11 cellular contexts compared by ENCODE assay signal in the genomic region with DNA sequence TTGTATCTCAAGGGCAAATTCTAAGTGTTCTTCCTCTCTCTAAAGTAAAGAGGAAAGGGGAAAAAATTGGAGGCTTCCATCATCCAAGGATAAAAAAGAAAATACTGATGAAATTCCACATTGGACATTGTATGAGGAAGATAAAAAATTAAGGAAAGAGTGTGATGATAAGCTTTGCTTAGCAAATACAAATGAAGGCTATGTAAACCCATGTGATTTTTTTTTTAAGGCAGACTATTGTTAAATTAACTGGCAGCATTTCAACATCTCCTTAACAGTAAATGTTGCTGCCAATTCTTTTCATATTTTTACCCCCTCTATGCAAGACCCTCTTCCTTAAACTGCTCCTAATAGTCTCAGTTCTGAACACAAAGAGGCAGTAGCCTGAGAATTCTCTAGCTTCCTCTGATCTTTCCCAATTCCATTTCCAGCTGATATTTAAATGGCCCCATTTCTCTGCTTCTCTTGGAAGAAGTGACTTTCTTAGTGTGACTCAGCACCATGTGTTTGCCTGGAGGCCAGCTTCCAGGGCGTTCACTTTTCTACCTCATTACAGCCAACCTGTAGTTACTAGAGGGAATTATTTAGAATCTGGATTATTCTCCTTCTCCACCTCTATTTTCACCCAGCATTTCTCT.
DNase-seq lines count a peak whose midpoint lies in the region; ATAC-seq, FAIRE-seq and TF ChIP-seq lines count a peak whose summit lies in the region.
"Had no signal": no experiment of that assay in that cellular context is flagged by ENCODE, and none has a peak within 500 bp of the region (broad histone marks: within the 10 kb centered on the region; RNA-seq: fewer than 3 reads in every experiment).

No MANE protein-coding gene starts in this region.

- intact Hi-C loops in HepG2 (cut with micrococcal nuclease; ENCODE audit: unreplicated experiment) = loop anchor here (10.0 kb wide), 1 partner anchor 315 kb away; no protein-coding TSS in a partner anchor

- no peaks in the 10 kb centered on the region for H4K20me1 ChIP-seq in HepG2 (ENCODE audit: insufficient read depth, low read length)

- 52% methylated on average over 1 of the region's 1 CpG for WGBS in HepG2 (ENCODE audit: low lambda C conversion rate)

- peaks cover 39% of the 10 kb centered on the region for H3K4me1 ChIP-seq in HepG2 (ENCODE audit: insufficient read depth, low read length)

- no peak overlapping the region for H3K27ac ChIP-seq in HepG2 (ENCODE audit: extremely low read length, insufficient read depth, low read length)

- no peak overlapping the region for H3K4me3 ChIP-seq in MG63
- H3K4me3 ChIP-seq in HepG2 (replicated peaks in 1 of 3; ENCODE audit: insufficient read depth in 1 of 3, low read depth in 2 of 3, low read length in 3 of 3) = no peak overlapping the region

- no peak for FAIRE-seq in HepG2 (lab: Jason Lieb, UNC)

- 0 out of 4 replicates have a peak, but pooled peaks of 1 of the 2 experiments have one; percentile 5 for TF ChIP-seq EP300 in HepG2 (IDR thresholded peaks at IDR 0.05; ENCODE audit: low read depth in 2 of 2, low read length in 2 of 2)
- TF ChIP-seq EP300 in HepG2 (CRISPR knock-in tag; IDR thresholded peaks at IDR 0.05; ENCODE audit: borderline replicate concordance) = no peak

- POLR2A ChIA-PET in HepG2 (lab: Yijun Ruan, JAX) = interaction anchor here (1.0 to 1.1 kb wide), 2 partner anchors 157 to 160 kb away, joined by 3 read pairs; partner anchors contain the start of gene TLE1

- H3K36me3 ChIP-seq in MG63 (no peaks in the 10 kb centered on the region), HepG2 (replicated peaks in 1 of 2; ENCODE audit: control insufficient read depth in 1 of 2, insufficient read depth in 2 of 2, low read length in 2 of 2) (no peaks in the 10 kb centered on the region)

- H3K9ac ChIP-seq in HepG2 (ENCODE audit: insufficient read depth, low read depth, low read length) = no peak overlapping the region

- H3K9me3 ChIP-seq in MG63 (no peaks in the 10 kb centered on the region), HepG2 (ENCODE audit: low read length) (no peaks in the 10 kb centered on the region)

- TF ChIP-seq RAD21 in HepG2 (CRISPR knock-in tag; IDR thresholded peaks at IDR 0.05) = no peak

- no peaks in the 10 kb centered on the region for H3K79me2 ChIP-seq in HepG2 (ENCODE audit: insufficient read depth, low read length)

- in situ Hi-C loops in HepG2 (cut with HindIII; ENCODE audit: extremely low pct_ligation_motif_present, low pct_unique_long_range_greater_than_20kb) = loop anchor here (10.0 kb wide), 1 partner anchor 155 kb away; the partner anchor contains the start of gene TLE1
- in situ Hi-C loops in KBM-7 (cut with MboI; ENCODE audit: low pct_unique_long_range_greater_than_20kb, low sequenced_read_pairs) = no loop called here

- no peak for TF ChIP-seq POLR2A in HepG2 (IDR thresholded peaks at IDR 0.05; ENCODE audit: insufficient read depth in 1 of 2, low read depth in 2 of 2, low read length in 2 of 2)

- TF ChIP-seq CTCF in HepG2 (CRISPR knock-in tag; IDR thresholded peaks at IDR 0.05) = no peak

- H3K27me3 ChIP-seq in MG63 (no peaks in the 10 kb centered on the region), HepG2 (ENCODE audit: control insufficient read depth in 1 of 2, insufficient read depth in 2 of 2, low read length in 2 of 2) (no peaks in the 10 kb centered on the region)

- ATAC-seq in HepG2 = no peak; the same call in 2 of the 3 replicates
- ATAC-seq: activated CD8-positive, alpha-beta T cell treated with anti-CD3 and anti-CD28 coated beads for 36 hours had no signal

- DNase-seq in AG20443 (ENCODE audit: low spot score) (peak; percentile 59), MG63 (peak; percentile 22), dedifferentiated amniotic fluid mesenchymal stem cell (ENCODE audit: extremely low spot score) (peak; percentile 47), HepG2 (ENCODE audit: low spot score) (peak; percentile 25), foreskin melanocyte (no peak), KG1 (lab: John Stamatoyannopoulos, UW) (no peak), KBM-7 (no peak), GM19240 (ENCODE audit: insufficient read length, low spot score) (no peak)
- DNase-seq: activated CD8-positive, alpha-beta T cell treated with anti-CD3 and anti-CD28 coated beads for 36 hours; SHP77 treated with DMSO at 0.1 percent for 48 hours; stimulated activated CD4-positive, alpha-beta T cell treated with anti-CD3 and anti-CD28 coated beads, Interleukin-15, amount 100 ng/mL, for 24 hours had no signal

- H2AFZ ChIP-seq in HepG2 (ENCODE audit: low read length) = no peak overlapping the region

- CTCF ChIA-PET in HepG2 (lab: Yijun Ruan, JAX; ENCODE audit: low intra/inter-chr PET ratio, low total read pairs) = no interaction called here

- H3K4me2 ChIP-seq in HepG2 (ENCODE audit: low read depth, low read length) = no peak overlapping the region

- BruUV-seq in HepG2 (replicated peaks; lab: Mats Ljungman, UMichigan) = no TSS peak

TF ChIP-seq in HepG2, 621 proteins besides CTCF, POLR2A, EP300 and RAD21 (continues in another document):
- no peak for TF ChIP-seq TEAD2 (CRISPR knock-in tag; IDR thresholded peaks at IDR 0.05)
- TF ChIP-seq NFE2 (CRISPR knock-in tag; IDR thresholded peaks at IDR 0.05) = peak; percentile 47; the same call in 1 of the 2 replicates
- TF ChIP-seq NFE2L2 (IDR thresholded peaks at IDR 0.05; ENCODE audit: low read length) = peak; percentile 30; the same call in 1 of the 2 replicates
- TF ChIP-seq SAP130 (CRISPR knock-in tag; IDR thresholded peaks at IDR 0.05; ENCODE audit: low read depth) = 0 out of 2 replicates have a peak, but pooled peaks have one; percentile 29
- no peak for TF ChIP-seq NRL (CRISPR knock-in tag; IDR thresholded peaks at IDR 0.05; ENCODE audit: borderline replicate concordance)
- TF ChIP-seq CREB1 (IDR thresholded peaks at IDR 0.05) = no peak
- TF ChIP-seq CREB1 (CRISPR knock-in tag; IDR thresholded peaks at IDR 0.05) = 0 out of 2 replicates have a peak, but pooled peaks have one; percentile 15
- no peak for TF ChIP-seq HNF4A (CRISPR knock-in tag; IDR thresholded peaks at IDR 0.05)
- peak; percentile 79 for TF ChIP-seq FOSL2 (CRISPR knock-in tag; IDR thresholded peaks at IDR 0.05)
- peak; percentile 49; the same call in 1 of the 2 replicates for TF ChIP-seq TFAP4 (IDR thresholded peaks at IDR 0.05; ENCODE audit: borderline replicate concordance, low read depth)
- no peak for TF ChIP-seq ZNF7 (CRISPR knock-in tag; IDR thresholded peaks at IDR 0.05)
- TF ChIP-seq ZNF644 (CRISPR knock-in tag; IDR thresholded peaks at IDR 0.05; ENCODE audit: low read depth) = peak; percentile 63; the same call in 1 of the 2 replicates
- no peak for TF ChIP-seq ZNF18 (CRISPR knock-in tag; IDR thresholded peaks at IDR 0.05; ENCODE audit: insufficient replicate concordance)
- no peak for TF ChIP-seq ZNF768 (CRISPR knock-in tag; IDR thresholded peaks at IDR 0.05)
- no peak for TF ChIP-seq TGIF2 (CRISPR knock-in tag; IDR thresholded peaks at IDR 0.05)
- no peak for TF ChIP-seq ZSCAN22 (CRISPR knock-in tag; IDR thresholded peaks at IDR 0.05)
- no peak for TF ChIP-seq IKZF1 (IDR thresholded peaks at IDR 0.05)
- TF ChIP-seq ATF7 (IDR thresholded peaks at IDR 0.05) = no peak
- no peak for TF ChIP-seq ATF7 (CRISPR knock-in tag; IDR thresholded peaks at IDR 0.05)
- TF ChIP-seq ZNF780A (CRISPR knock-in tag; IDR thresholded peaks at IDR 0.05) = no peak
- no peak for TF ChIP-seq TAF1 (CRISPR knock-in tag; IDR thresholded peaks at IDR 0.05)
- no peak for TF ChIP-seq HNRNPL (IDR thresholded peaks at IDR 0.05; ENCODE audit: low read depth, low read length)

Comparison
In these comparisons a context has a peak if more than half of its experiments do, and no peak if none do; other contexts are left out.
1. DNase-seq: peak in AG20443 (single experiment), MG63 (single experiment), dedifferentiated amniotic fluid mesenchymal stem cell (single experiment) and HepG2 (single experiment); none in foreskin melanocyte (single experiment), KG1 (single experiment), KBM-7 (single experiment) and GM19240 (single experiment).